8 cellular contexts compared by ENCODE assay signal in the genomic region with DNA sequence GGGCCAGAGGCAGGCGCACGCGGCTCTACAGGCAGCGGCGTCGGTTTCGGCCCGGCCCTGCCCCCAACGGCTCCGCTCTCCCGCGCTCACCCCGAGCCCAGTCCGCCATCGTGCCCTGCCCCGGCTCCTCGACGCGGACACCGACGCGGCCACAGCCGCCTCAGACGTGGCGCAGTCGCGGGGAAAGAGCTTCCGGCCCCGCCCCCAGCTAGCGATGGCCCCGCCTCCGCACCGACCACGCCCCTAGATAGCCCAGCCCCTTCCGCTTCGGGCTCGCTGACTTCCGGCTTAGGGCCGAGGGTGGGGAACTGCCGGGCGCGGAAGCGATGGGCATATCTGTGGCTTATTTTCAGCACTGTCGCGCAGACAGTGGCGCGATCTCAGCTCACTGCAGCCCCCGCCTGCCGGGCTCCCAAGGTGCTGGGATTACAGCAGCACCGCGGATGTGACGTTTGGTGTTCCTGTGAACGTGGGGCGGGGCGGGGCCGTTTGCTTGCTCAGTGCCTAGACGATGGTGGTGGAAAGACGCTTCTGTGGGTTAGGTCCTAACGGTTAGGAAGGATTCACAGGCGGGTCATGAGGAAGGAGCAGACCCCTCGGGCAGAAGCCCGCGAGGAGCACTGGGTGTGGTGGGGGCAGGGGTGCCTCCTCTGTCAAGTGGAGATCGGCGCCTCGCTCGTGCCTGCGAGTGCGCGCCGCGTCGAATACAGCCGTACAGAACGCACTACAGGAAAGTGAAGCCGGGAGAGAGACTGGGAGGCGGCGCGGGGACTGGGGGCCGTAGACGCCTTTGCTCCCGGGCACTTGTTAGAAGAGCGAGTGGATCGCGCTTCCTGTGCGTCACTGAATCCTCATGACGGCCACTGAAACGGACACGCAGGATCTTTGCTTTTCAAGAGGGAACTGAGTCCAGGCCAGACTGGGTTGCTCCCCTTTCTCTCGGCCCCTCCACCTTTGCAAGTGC. TPM values are rescaled to one million over a fixed set of nuclear protein-coding genes. Genes with fewer than 3 reads are reported as not detected.
DNase-seq lines count a peak whose midpoint lies in the region; ATAC-seq and TF ChIP-seq lines count a peak whose summit lies in the region.

BET1L (minus strand) TSS at position 187 of the 964 bp plus-strand sequence; CDS start at position 109, 78 bp downstream.
RIC8A (plus strand) TSS at position 496 of the 964 bp plus-strand sequence. CDS start 1,147 bp downstream, outside the sequence.

- no peaks in the 10 kb centered on the region for H3K36me3 ChIP-seq in SU-DHL-6 (ENCODE audit: low read length)
- no peaks in the 10 kb centered on the region for H3K36me3 ChIP-seq in ovary
- H3K36me3 ChIP-seq in thyroid gland: peaks cover 32 to 41% of the 10 kb centered on the region in 2 donors

- H3K9ac ChIP-seq in SU-DHL-6 (ENCODE audit: low read length): peak within 1 kb of the TSS; percentile 80

- TF ChIP-seq CTCF in SU-DHL-6 (IDR thresholded peaks at IDR 0.05; ENCODE audit: insufficient read depth, low read length, poor library complexity, severe bottlenecking): no peak
- no peak for TF ChIP-seq CTCF in ovary (IDR thresholded peaks at IDR 0.05)
- TF ChIP-seq CTCF in thyroid gland (IDR thresholded peaks at IDR 0.05): no peak

- peak within 1 kb of the TSS; percentile 97 for H3K27ac Mint-ChIP-seq in activated naive CD8-positive, alpha-beta T cell treated with anti-CD3 and anti-CD28 coated beads, Interleukin-2, amount 10 ng/mL, durations not matched to agents 7 days and 5 days

- H3K36me3 Mint-ChIP-seq in activated naive CD8-positive, alpha-beta T cell treated with anti-CD3 and anti-CD28 coated beads, Interleukin-2, amount 10 ng/mL, durations not matched to agents 7 days and 5 days: peaks cover 10% of the 10 kb centered on the region

- peaks cover 9% of the 10 kb centered on the region for H3F3A ChIP-seq in SU-DHL-6 (ENCODE audit: insufficient read depth)

- intact Hi-C loops in head of caudate nucleus (cut with DNase I) (loop anchor here (1.0 to 10.0 kb wide), 2 partner anchors 29 to 147 kb away; partner anchors contain the start of genes PSMD13 and SIRT3), ovary (cut with DNase I) (loop anchor here (2.0 to 10.0 kb wide), 4 partner anchors 29 to 305 kb away; partner anchors contain the start of genes B4GALNT4 (in 3 of the 4), IFITM2 (in 1 of the 4), PSMD13 (in 1 of the 4) and SIRT3 (in 1 of the 4)), thyroid gland (cut with DNase I) (loop anchor here (10.0 kb wide), 3 partner anchors 77 to 297 kb away; partner anchors contain the start of genes PGGHG, PTDSS2 and RNH1)

- H3K27me3 ChIP-seq in SU-DHL-6 (ENCODE audit: low read length): no peaks in the 10 kb centered on the region
- no peaks in the 10 kb centered on the region for H3K27me3 ChIP-seq in ovary
- no peaks in the 10 kb centered on the region for H3K27me3 ChIP-seq in thyroid gland

- 0 to 1% (median 0%) methylated on average over 71 to 90 of the region's 90 CpGs for WGBS in ovary, 3 donors
- 0% methylated on average over 45 to 72 of the region's 90 CpGs for WGBS in thyroid gland, 2 donors

- TF ChIP-seq POLR2A in GM10847 (IDR thresholded peaks at IDR 0.05; ENCODE audit: extremely low read depth, insufficient read length): peak; percentile 82
- TF ChIP-seq POLR2A in ovary (IDR thresholded peaks at IDR 0.05): peak; percentile 91
- peak; percentile 39 to 94 for TF ChIP-seq POLR2A in thyroid gland (IDR thresholded peaks at IDR 0.05)

- peaks cover 30% of the 10 kb centered on the region for H3K79me2 ChIP-seq in SU-DHL-6 (ENCODE audit: insufficient read depth, low read length)

- peak within 1 kb of the TSS; percentile 89 for H3K4me3 Mint-ChIP-seq in activated naive CD8-positive, alpha-beta T cell treated with anti-CD3 and anti-CD28 coated beads, Interleukin-2, amount 10 ng/mL, durations not matched to agents 7 days and 5 days

- POLR2A ChIA-PET in activated naive CD8-positive, alpha-beta T cell treated with anti-CD3 and anti-CD28 coated beads, Interleukin-2, amount 10 ng/mL, durations not matched to agents 7 days and 5 days (lab: Charles Lee): interaction anchor here (0.5 to 4.4 kb wide), 32 partner anchors 9 to 599 kb away, joined by 3 to 44 read pairs (median 7); partner anchors contain the start of genes IFITM2, NLRP6, PGGHG and PSMD13

- H3K4me1 ChIP-seq in ovary (ENCODE audit: insufficient read depth): peaks cover 19% of the 10 kb centered on the region
- H3K4me1 ChIP-seq in thyroid gland: peaks cover 21 to 32% of the 10 kb centered on the region in 2 donors

- no peaks in the 10 kb centered on the region for H3K9me2 ChIP-seq in SU-DHL-6 (replicated peaks; ENCODE audit: insufficient read depth, low read length)

- no peaks in the 10 kb centered on the region for H3K9me3 Mint-ChIP-seq in activated naive CD8-positive, alpha-beta T cell treated with anti-CD3 and anti-CD28 coated beads, Interleukin-2, amount 10 ng/mL, durations not matched to agents 7 days and 5 days

- peak within 1 kb of the TSS; percentile 94 for H3K27ac ChIP-seq in SU-DHL-6 (ENCODE audit: low read depth, low read length)
- H3K27ac ChIP-seq in ovary: peak within 1 kb of the TSS; percentile 75 to 98
- peak within 1 kb of the TSS; percentile 57 to 96 (median 94) for H3K27ac ChIP-seq in thyroid gland

- DNase-seq in NCI-H128 (lab: John Stamatoyannopoulos, UW; ENCODE audit: unreplicated experiment) (peak; percentile 81), head of caudate nucleus (peak; percentile 95 to 99 (median 97)), ovary (peak; percentile 95 to 98 (median 96)), thyroid gland (peak; percentile 98)
- DNase-seq in activated naive CD8-positive, alpha-beta T cell treated with anti-CD3 and anti-CD28 coated beads, Interleukin-2, amount 10 ng/mL, durations not matched to agents 7 days and 5 days: peak; percentile 98

- no peaks in the 10 kb centered on the region for H3K9me3 ChIP-seq in SU-DHL-6 (ENCODE audit: insufficient read depth, low read length)
- H3K9me3 ChIP-seq in ovary: no peaks in the 10 kb centered on the region
- H3K9me3 ChIP-seq in thyroid gland: no peaks in the 10 kb centered on the region

- peak; percentile 21 for TF ChIP-seq EP300 in ovary (IDR thresholded peaks at IDR 0.05)

- H3K4me2 ChIP-seq in SU-DHL-6 (ENCODE audit: low read depth, low read length, poor library complexity, severe bottlenecking): peak within 1 kb of the TSS; percentile 75

- no peaks in the 10 kb centered on the region for H3K27me3 Mint-ChIP-seq in activated naive CD8-positive, alpha-beta T cell treated with anti-CD3 and anti-CD28 coated beads, Interleukin-2, amount 10 ng/mL, durations not matched to agents 7 days and 5 days

- H3K4me3 ChIP-seq in SU-DHL-6 (ENCODE audit: insufficient read depth, low read length, poor library complexity, severe bottlenecking) (peak within 1 kb of the TSS; percentile 74), ovary (peak within 1 kb of the TSS; percentile 78), thyroid gland (replicated peaks in 1 of 3) (peak within 1 kb of the TSS; percentile 88 to 96 (median 94))

- no peaks in the 10 kb centered on the region; the same call in 1 of the 2 replicates for H4K20me1 ChIP-seq in SU-DHL-6 (ENCODE audit: low read depth, low read length)

- H3K4me1 Mint-ChIP-seq in activated naive CD8-positive, alpha-beta T cell treated with anti-CD3 and anti-CD28 coated beads, Interleukin-2, amount 10 ng/mL, durations not matched to agents 7 days and 5 days: peaks cover 33% of the 10 kb centered on the region

- peak; percentile 78 for ATAC-seq in HG02678 (IDR thresholded peaks at IDR 0.05; ENCODE audit: unreplicated experiment)
- peak; percentile 81 for ATAC-seq in activated naive CD8-positive, alpha-beta T cell treated with anti-CD3 and anti-CD28 coated beads, Interleukin-2, amount 10 ng/mL, durations not matched to agents 7 days and 5 days (ENCODE audit: low read depth)

- H2AFZ ChIP-seq in SU-DHL-6 (ENCODE audit: low read depth, low read length, severe bottlenecking): peak within 1 kb of the TSS; percentile 21

RNA-seq across cellular contexts. Expression of gene BET1L, which starts in this region (rescaled TPM):
- total RNA-seq in activated naive CD8-positive, alpha-beta T cell treated with anti-CD3 and anti-CD28 coated beads, Interleukin-2, amount 10 ng/mL, durations not matched to agents 7 days and 5 days: 10 to 100 TPM; 56.9 to 61.9 TPM
- 10 to 100 TPM; 24.6 to 76.6 (median 65.5) TPM for total RNA-seq in ovary
- polyA plus RNA-seq in ovary: 10 to 100 TPM; 38.9 to 51.6 TPM
- 10 to 100 TPM; 22.2 to 39.5 (median 33.8) TPM for total RNA-seq in thyroid gland

RNA-seq across cellular contexts. Expression of gene RIC8A, which starts in this region (rescaled TPM):
- total RNA-seq in activated naive CD8-positive, alpha-beta T cell treated with anti-CD3 and anti-CD28 coated beads, Interleukin-2, amount 10 ng/mL, durations not matched to agents 7 days and 5 days: 100 to 1,000 TPM; 102 to 111 TPM
- total RNA-seq in ovary (100 to 1,000 TPM in 1 of 7 donors, 10 to 100 TPM in 6; 53.4 to 119 (median 87.4) TPM), thyroid gland (100 to 1,000 TPM in 2 of 4 donors, 10 to 100 TPM in 2; 65.8 to 128 (median 99.8) TPM)
- 10 to 100 TPM; 33.6 to 56.4 TPM for polyA plus RNA-seq in ovary

Comparison
In these comparisons a context has a peak if more than half of its experiments do, and no peak if none do; other contexts are left out.
1. Peak in every context shown above with its lines: DNase-seq, ATAC-seq, H3K4me3 ChIP-seq and H3K27ac ChIP-seq.